In the genomic region with DNA sequence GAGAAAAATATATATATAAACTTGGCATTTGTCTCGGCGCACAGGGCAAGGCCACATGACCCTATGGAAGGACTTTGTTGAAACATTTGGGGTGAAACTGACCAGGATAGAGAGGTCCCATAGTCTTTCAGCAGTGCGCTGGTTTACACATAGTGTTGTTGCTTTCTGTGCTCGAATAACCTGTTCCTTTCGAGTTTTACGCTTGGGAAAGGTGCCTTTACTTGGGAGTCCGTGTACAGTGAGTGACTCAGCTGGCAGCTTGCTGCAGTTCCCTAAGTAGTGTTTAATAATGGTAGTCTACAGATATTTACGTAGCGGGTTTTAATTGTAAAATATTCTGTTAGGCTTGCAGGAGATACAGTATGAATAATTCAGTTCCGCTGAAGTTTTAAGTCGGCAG, we compare ENCODE assay signal across 8 cellular contexts. TPM values are rescaled to one million over a fixed set of nuclear protein-coding genes. Genes with fewer than 3 reads are reported as not detected.
DNase-seq lines count a peak whose midpoint lies in the region; ATAC-seq, FAIRE-seq and TF ChIP-seq lines count a peak whose summit lies in the region.

No MANE protein-coding gene starts in this region.

- H3K36me3 ChIP-seq in PC-9 (ENCODE audit: low read depth), result no peaks in the 10 kb centered on the region
- H3K36me3 ChIP-seq in neural progenitor cell, result no peaks in the 10 kb centered on the region

- H3K9me3 ChIP-seq in PC-9 (ENCODE audit: insufficient read depth, low read depth) (no peaks in the 10 kb centered on the region), neural progenitor cell (ENCODE audit: low read depth) (no peaks in the 10 kb centered on the region)

- H2AFZ ChIP-seq in PC-9 (peak overlapping the region; percentile 87), neural progenitor cell (replicated peaks) (peak overlapping the region; percentile 90)

- peak in 1 of 2 experiments; percentile 37 for DNase-seq in PC-9
- DNase-seq in epithelial cell of proximal tubule (ENCODE audit: low read depth), result peak; percentile 19
- DNase-seq in neural progenitor cell (ENCODE audit: low spot score), result no peak
- DNase-seq in NCI-H2107 treated with DMSO at 0.1 percent for 48 hours (lab: John Stamatoyannopoulos, UW; ENCODE audit: unreplicated experiment), result no peak
- no peak for DNase-seq in GM12892 (ENCODE audit: insufficient read length)
- DNase-seq in activated CD4-positive, alpha-beta T cell treated with anti-CD3 and anti-CD28 coated beads for 4 hours, result no peak

- no peak for TF ChIP-seq CTCF in 22Rv1 (IDR thresholded peaks at IDR 0.05)
- TF ChIP-seq CTCF in PC-9 (conservative IDR thresholded peaks at IDR 0.05), result no peak
- TF ChIP-seq CTCF in epithelial cell of proximal tubule (conservative IDR thresholded peaks at IDR 0.05; ENCODE audit: low read depth, low read length), result no peak
- no peak for TF ChIP-seq CTCF in neural progenitor cell (IDR thresholded peaks at IDR 0.05)

- peak overlapping the region; percentile 44; the same call in 1 of the 2 replicates for H3K27ac ChIP-seq in 22Rv1
- peak overlapping the region; percentile 91 for H3K27ac ChIP-seq in PC-9
- no peak overlapping the region for H3K27ac ChIP-seq in neural progenitor cell

- CTCF ChIA-PET in PC-9 (lab: Charles Lee), result no interaction called here

- peaks cover 22% of the 10 kb centered on the region for H3K79me2 ChIP-seq in PC-9 (ENCODE audit: low read depth)
- H3K79me2 ChIP-seq in neural progenitor cell (ENCODE audit: low read depth), result peaks cover 13% of the 10 kb centered on the region

- no peak for FAIRE-seq in GM12892 (lab: Jason Lieb, UNC)

- ATAC-seq in GM19452 (IDR thresholded peaks at IDR 0.05; ENCODE audit: unreplicated experiment), result peak; percentile 6

- H3F3A ChIP-seq in PC-9 (ENCODE audit: insufficient read depth, low read depth), result peaks cover 3% of the 10 kb centered on the region; the same call in 1 of the 2 replicates
- peaks cover 6% of the 10 kb centered on the region for H3F3A ChIP-seq in neural progenitor cell (ENCODE audit: low read depth)

- peak overlapping the region; percentile 71 for H3K9ac ChIP-seq in neural progenitor cell

- H4K20me1 ChIP-seq in PC-9 (ENCODE audit: insufficient read depth), result no peaks in the 10 kb centered on the region
- H4K20me1 ChIP-seq in neural progenitor cell (ENCODE audit: low read depth), result no peaks in the 10 kb centered on the region

- H3K9me3 Mint-ChIP-seq in neural progenitor cell, result peaks cover 2% of the 10 kb centered on the region

- H3K36me3 Mint-ChIP-seq in neural progenitor cell, result no peaks in the 10 kb centered on the region

- peaks cover 3% of the 10 kb centered on the region for H3K4me1 Mint-ChIP-seq in neural progenitor cell

- H3K27me3 ChIP-seq in PC-9 (ENCODE audit: insufficient read depth, low read depth), result no peaks in the 10 kb centered on the region
- no peaks in the 10 kb centered on the region for H3K27me3 ChIP-seq in neural progenitor cell

- H3K4me2 ChIP-seq in PC-9 (peak overlapping the region; percentile 79), neural progenitor cell (peak overlapping the region; percentile 74)

- peak overlapping the region; percentile 93 for H3K4me3 Mint-ChIP-seq in neural progenitor cell

- H3K4me1 ChIP-seq in PC-9 (replicated peaks; ENCODE audit: insufficient read depth), result no peaks in the 10 kb centered on the region
- no peaks in the 10 kb centered on the region for H3K4me1 ChIP-seq in neural progenitor cell

- BruUV-seq in PC-9 (replicated peaks; lab: Mats Ljungman, UMichigan), result TSS peak; percentile 62

- peak overlapping the region; percentile 92 for H3K4me3 ChIP-seq in PC-9
- H3K4me3 ChIP-seq in epithelial cell of proximal tubule (ENCODE audit: low read depth, low read length), result peak overlapping the region; percentile 77
- H3K4me3 ChIP-seq in neural progenitor cell, result peak overlapping the region; percentile 83

- POLR2A ChIA-PET in PC-9 (lab: Charles Lee; ENCODE audit: unreplicated experiment), result no interaction called here

- H3K9me2 ChIP-seq in PC-9 (ENCODE audit: insufficient read depth), result no peaks in the 10 kb centered on the region

- TF ChIP-seq POLR2A in GM12892 (IDR thresholded peaks at IDR 0.05; ENCODE audit: low read depth, low read length), result no peak

- intact Hi-C loops in PC-9 (cut with micrococcal nuclease; ENCODE audit: unreplicated experiment), result no loop called here

- peak overlapping the region; percentile 88 for H3K27ac Mint-ChIP-seq in neural progenitor cell

- peaks cover 2% of the 10 kb centered on the region for H3K27me3 Mint-ChIP-seq in neural progenitor cell (ENCODE audit: insufficient read depth, low read depth)

RNA-seq across cellular contexts. Expression of gene APOOL, which starts 0.6 kb away (rescaled TPM):
- total RNA-seq in PC-9 (2021) (14.8 and 21.7 TPM in 2 replicates), epithelial cell of proximal tubule (6.9 and 7.5 TPM in 2 replicates), neural progenitor cell (ENCODE audit: low replicate concordance) (7.1 and 9.0 TPM in 2 replicates)
- 8.7 TPM for polyA plus RNA-seq in GM12892 (2012; ENCODE audit: missing spikeins)
